14 cellular contexts compared by ENCODE assay signal in genomic region chr5:51622161-51622790, GRCh38.
DNase-seq lines count a peak whose midpoint lies in the region; ATAC-seq and TF ChIP-seq lines count a peak whose summit lies in the region.
"Had no signal": no experiment of that assay in that cellular context is flagged by ENCODE, and none has a peak within 500 bp of the region (broad histone marks: within the 10 kb centered on the region; RNA-seq: fewer than 3 reads in every experiment).

No MANE protein-coding gene starts in this region.

- POLR2A ChIA-PET in HEK293T (lab: Yijun Ruan, JAX): no interaction called here

- H3K27ac ChIP-seq in GM23338 (ENCODE audit: low read depth) (no peak overlapping the region), neural progenitor cell (no peak overlapping the region), aorta (ENCODE audit: low read depth in 1 of 2, low read length in 2 of 2) (no peak overlapping the region)
- H3K27ac ChIP-seq: A549 had no signal

- H3K9me3 ChIP-seq in neural progenitor cell (ENCODE audit: low read depth) (no peaks in the 10 kb centered on the region), aorta (ENCODE audit: control insufficient read depth, low read length) (no peaks in the 10 kb centered on the region)
- H3K9me3 ChIP-seq: A549, Caco-2 had no signal

- H3K4me3 Mint-ChIP-seq in GM23338: no peak overlapping the region
- H3K4me3 Mint-ChIP-seq in neural progenitor cell: no peak overlapping the region
- H3K4me3 Mint-ChIP-seq: CD14-positive monocyte; CD8-positive, alpha-beta T cell had no signal

- intact Hi-C loops in aorta (cut with DNase I): no loop called here

- ATAC-seq in GM23338 (no peak), aorta (ENCODE audit: low FRiP score) (no peak)
- ATAC-seq: A549; CD8-positive, alpha-beta T cell had no signal

- H3K27me3 Mint-ChIP-seq in GM23338 (ENCODE audit: insufficient read depth, low read depth, poor library complexity) (no peaks in the 10 kb centered on the region), neural progenitor cell (ENCODE audit: insufficient read depth, low read depth) (no peaks in the 10 kb centered on the region)

- H3K27me3 ChIP-seq in GM23338 (ENCODE audit: insufficient read depth) (no peaks in the 10 kb centered on the region), neural progenitor cell (no peaks in the 10 kb centered on the region), aorta (ENCODE audit: control insufficient read depth in 1 of 2, insufficient read depth in 2 of 2, low read length in 1 of 2) (peaks cover 0 to 1% of the 10 kb centered on the region in 2 donors)

- H3K9me3 Mint-ChIP-seq in GM23338 (no peaks in the 10 kb centered on the region), neural progenitor cell (no peaks in the 10 kb centered on the region)

- peaks cover 9% of the 10 kb centered on the region; the same call in 2 of the 3 replicates for H3K4me1 Mint-ChIP-seq in GM23338
- H3K4me1 Mint-ChIP-seq in neural progenitor cell: peaks cover 7% of the 10 kb centered on the region
- H3K4me1 Mint-ChIP-seq: CD14-positive monocyte had no signal

- H3K36me3 ChIP-seq in GM23338 (ENCODE audit: insufficient read depth): no peaks in the 10 kb centered on the region
- no peaks in the 10 kb centered on the region for H3K36me3 ChIP-seq in neural progenitor cell
- no peaks in the 10 kb centered on the region for H3K36me3 ChIP-seq in aorta (ENCODE audit: control insufficient read depth in 1 of 2, insufficient read depth in 2 of 2, low read length in 1 of 2)

- no peak overlapping the region for H3K27ac Mint-ChIP-seq in GM23338
- H3K27ac Mint-ChIP-seq in neural progenitor cell: no peak overlapping the region
- H3K27ac Mint-ChIP-seq: CD14-positive monocyte; CD8-positive, alpha-beta T cell had no signal

- H3K4me1 ChIP-seq in GM23338 (ENCODE audit: insufficient read depth) (peaks cover 22% of the 10 kb centered on the region), neural progenitor cell (peaks cover 29% of the 10 kb centered on the region), aorta (ENCODE audit: control insufficient read depth in 1 of 2, insufficient read depth in 2 of 2, low read length in 2 of 2) (no peaks in the 10 kb centered on the region)
- H3K4me1 ChIP-seq: A549, Caco-2 had no signal

- WGBS in aorta, 2 donors: 28 to 35% methylated on average over 2 of the region's 2 CpGs

- H3K4me2 ChIP-seq in GM23338 (no peak overlapping the region), neural progenitor cell (no peak overlapping the region)
- H3K4me2 ChIP-seq: A549 had no signal

- H2AFZ ChIP-seq in GM23338 (peak overlapping the region; percentile 19; the same call in 1 of the 2 replicates), neural progenitor cell (replicated peaks) (no peak overlapping the region)

- H3K4me3 ChIP-seq in GM23338 (no peak overlapping the region), neural progenitor cell (no peak overlapping the region), aorta (ENCODE audit: low read length in 2 of 2) (no peak overlapping the region)
- H3K4me3 ChIP-seq: A549 had no signal

- H3K79me2 ChIP-seq in GM23338 (replicated peaks; ENCODE audit: insufficient read depth) (no peaks in the 10 kb centered on the region), neural progenitor cell (ENCODE audit: low read depth) (no peaks in the 10 kb centered on the region)

- H3K9me2 ChIP-seq in GM23338 (ENCODE audit: insufficient read depth): peaks cover 12% of the 10 kb centered on the region; the same call in 1 of the 2 replicates

- no peak overlapping the region for H3K9ac ChIP-seq in neural progenitor cell

- H3F3A ChIP-seq in GM23338 (replicated peaks; ENCODE audit: low read depth) (no peaks in the 10 kb centered on the region), neural progenitor cell (ENCODE audit: low read depth) (no peaks in the 10 kb centered on the region)

- H3K36me3 Mint-ChIP-seq in GM23338 (ENCODE audit: low read depth): no peaks in the 10 kb centered on the region
- H3K36me3 Mint-ChIP-seq in neural progenitor cell: no peaks in the 10 kb centered on the region
- H3K36me3 Mint-ChIP-seq: CD14-positive monocyte; CD8-positive, alpha-beta T cell had no signal

- DNase-seq in GM23338 (ENCODE audit: low spot score) (no peak), HEK293T (ENCODE audit: extremely low spot score) (no peak), islet precursor cell (peak; percentile 66), neural progenitor cell (ENCODE audit: low spot score) (peak; percentile 5), AG08396 (ENCODE audit: low spot score) (no peak), aorta (no peak), NCI-H2171 treated with DMSO at 0.1 percent for 48 hours (lab: John Stamatoyannopoulos, UW) (no peak)
- DNase-seq: Caco-2; CD8-positive, alpha-beta T cell; DMS53; IMR-90; KBM-7 had no signal

- no peaks in the 10 kb centered on the region for H4K20me1 ChIP-seq in GM23338 (replicated peaks; ENCODE audit: insufficient read depth)
- H4K20me1 ChIP-seq in neural progenitor cell (ENCODE audit: low read depth): no peaks in the 10 kb centered on the region

- CTCF ChIA-PET in HEK293T (lab: Yijun Ruan, JAX): interaction anchor here (0.6 kb wide), 1 partner anchor 94 kb away, joined by 3 read pairs; no protein-coding TSS in a partner anchor

- no peak for TF ChIP-seq CTCF in GM23338 (conservative IDR thresholded peaks at IDR 0.05; ENCODE audit: low read depth in 2 of 2)
- no peak for TF ChIP-seq CTCF in neural progenitor cell (IDR thresholded peaks at IDR 0.05)

TF ChIP-seq in GM23338, 12 proteins besides CTCF, POLR2A, EP300 and RAD21:
- TF ChIP-seq EZH2phosphoT487 (IDR thresholded peaks at IDR 0.05; ENCODE audit: unreplicated experiment) (no peak), ETS1 (IDR thresholded peaks at IDR 0.05) (no peak), CREB1 (CRISPR knock-in tag; IDR thresholded peaks at IDR 0.05; ENCODE audit: low read depth) (no peak), STAT1 (IDR thresholded peaks at IDR 0.05; ENCODE audit: unreplicated experiment) (no peak), JUNB (IDR thresholded peaks at IDR 0.05; ENCODE audit: unreplicated experiment) (no peak), ZNF114 (CRISPR knock-in tag; IDR thresholded peaks at IDR 0.05) (no peak), POLR2AphosphoS5 (IDR thresholded peaks at IDR 0.05; ENCODE audit: low read depth) (no peak)
TF ChIP-seq in GM23338: peak in this region for 0.

TF ChIP-seq in HEK293T, 16 proteins besides CTCF, POLR2A, EP300 and RAD21:
- TF ChIP-seq PKNOX1 (IDR thresholded peaks at IDR 0.05): peak; percentile 32; the same call in 1 of the 2 replicates
- no peak for TF ChIP-seq SP1 (IDR thresholded peaks at IDR 0.05)

Comparison
In these comparisons a context has a peak if more than half of its experiments do, and no peak if none do; other contexts are left out.
1. DNase-seq: peak in islet precursor cell (single experiment) and neural progenitor cell (single experiment); none in GM23338 (single experiment), HEK293T (single experiment), AG08396 (single experiment), aorta (0 of 2) and NCI-H2171 treated with DMSO at 0.1 percent for 48 hours (single experiment).